ENCODE assay signal across 9 cellular contexts in the genomic region with DNA sequence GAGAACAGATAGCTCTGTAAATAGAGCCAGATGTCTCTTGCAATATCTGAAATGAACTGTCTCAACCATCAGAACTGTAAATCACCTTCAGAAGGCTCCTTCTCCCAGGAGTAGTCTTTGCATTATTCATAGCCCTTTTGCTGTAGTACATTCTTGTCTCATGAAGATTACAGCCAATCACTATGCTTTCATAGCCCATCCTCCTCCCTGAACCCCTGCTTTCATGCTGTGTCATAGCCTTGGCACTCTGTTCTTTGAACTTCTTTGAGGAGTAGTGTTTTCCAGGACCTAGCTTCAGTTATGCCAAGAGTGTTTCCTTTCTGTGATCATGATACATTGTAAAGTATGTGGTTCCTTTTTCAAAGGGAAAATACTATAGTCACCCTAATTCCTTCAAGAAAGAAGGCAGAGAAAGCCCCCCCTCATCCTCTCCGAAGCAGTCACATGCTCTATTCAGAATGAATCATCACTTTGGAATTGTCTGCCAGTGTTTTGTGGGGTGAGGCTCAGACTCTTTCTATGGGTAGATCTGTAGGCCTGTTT.
DNase-seq lines count a peak whose midpoint lies in the region; ATAC-seq and TF ChIP-seq lines count a peak whose summit lies in the region.
"Had no signal": no experiment of that assay in that cellular context is flagged by ENCODE, and none has a peak within 500 bp of the region (broad histone marks: within the 10 kb centered on the region; RNA-seq: fewer than 3 reads in every experiment).

No MANE protein-coding gene starts in this region.

- TF ChIP-seq CTCF in epithelial cell of proximal tubule (conservative IDR thresholded peaks at IDR 0.05; ENCODE audit: low read depth, low read length) (no peak), omental fat pad (IDR thresholded peaks at IDR 0.05) (no peak), colonic mucosa (IDR thresholded peaks at IDR 0.05) (no peak), stomach (IDR thresholded peaks at IDR 0.05) (no peak)

- H3K27ac ChIP-seq in colonic mucosa: no peak overlapping the region
- no peak overlapping the region for H3K27ac ChIP-seq in stomach

- H3K27me3 ChIP-seq in NT2/D1 (ENCODE audit: insufficient read depth, insufficient read length) (no peaks in the 10 kb centered on the region), colonic mucosa (no peaks in the 10 kb centered on the region), stomach (no peaks in the 10 kb centered on the region)

- H3K9ac ChIP-seq in NT2/D1 (ENCODE audit: insufficient read length, low read depth) (no peak overlapping the region), colonic mucosa (ENCODE audit: low read depth in 2 of 2, low read length in 2 of 2) (no peak overlapping the region)

- H3K4me3 ChIP-seq in NT2/D1 (ENCODE audit: insufficient read length, low read depth) (no peak overlapping the region), epithelial cell of proximal tubule (ENCODE audit: low read depth, low read length) (no peak overlapping the region), colonic mucosa (no peak overlapping the region), stomach (no peak overlapping the region)

- WGBS in stomach, 5 donors: 7 to 22% (median 11%) methylated on average over 1 of the region's 1 CpG

- H3K4me1 ChIP-seq in NT2/D1 (ENCODE audit: insufficient read depth, insufficient read length) (no peaks in the 10 kb centered on the region), colonic mucosa (no peaks in the 10 kb centered on the region), stomach (peaks cover 0 to 7% (median 0%) of the 10 kb centered on the region in 4 donors)

- no peak for TF ChIP-seq POLR2A in stomach (IDR thresholded peaks at IDR 0.05)

- no peak for TF ChIP-seq EP300 in stomach (IDR thresholded peaks at IDR 0.05)

- peak; percentile 95 for ATAC-seq in omental fat pad (ENCODE audit: low FRiP score)

- DNase-seq in Daoy (ENCODE audit: low read depth) (peak; percentile 55), NT2/D1 (ENCODE audit: low read depth, low spot score) (peak; percentile 42), epithelial cell of proximal tubule (ENCODE audit: low read depth) (peak; percentile 88), omental fat pad (ENCODE audit: low spot score) (no peak), DMS114 treated with DMSO at 0.1 percent for 48 hours (lab: John Stamatoyannopoulos, UW; ENCODE audit: unreplicated experiment) (no peak), colonic mucosa (no peak), stomach (no peak), cortex of kidney (lab: John Stamatoyannopoulos, UW) (no peak)
- DNase-seq: activated T-cell treated with anti-CD3 and anti-CD28 coated beads, Interleukin-2, amount 50 U/mL, for 24 hours had no signal

- H3K36me3 ChIP-seq in NT2/D1 (ENCODE audit: insufficient read depth, insufficient read length, low read length): no peaks in the 10 kb centered on the region
- H3K36me3 ChIP-seq in colonic mucosa: no peaks in the 10 kb centered on the region
- no peaks in the 10 kb centered on the region for H3K36me3 ChIP-seq in stomach

- H3K9me3 ChIP-seq in NT2/D1 (ENCODE audit: insufficient read depth, low read length) (no peaks in the 10 kb centered on the region), colonic mucosa (no peaks in the 10 kb centered on the region), stomach (no peaks in the 10 kb centered on the region)

- intact Hi-C loops in colonic mucosa (cut with DNase I): no loop called here
- intact Hi-C loops in stomach (cut with DNase I; ENCODE audit: low total_unique reads): no loop called here

Comparison
In these comparisons a context has a peak if more than half of its experiments do, and no peak if none do; other contexts are left out.
1. DNase-seq: peak in Daoy (single experiment), NT2/D1 (single experiment) and epithelial cell of proximal tubule (single experiment); none in omental fat pad (single experiment), DMS114 treated with DMSO at 0.1 percent for 48 hours (single experiment), colonic mucosa (single experiment), stomach (single experiment) and cortex of kidney (single experiment).